ENCODE assay signal across 1 cellular context in the genomic region with DNA sequence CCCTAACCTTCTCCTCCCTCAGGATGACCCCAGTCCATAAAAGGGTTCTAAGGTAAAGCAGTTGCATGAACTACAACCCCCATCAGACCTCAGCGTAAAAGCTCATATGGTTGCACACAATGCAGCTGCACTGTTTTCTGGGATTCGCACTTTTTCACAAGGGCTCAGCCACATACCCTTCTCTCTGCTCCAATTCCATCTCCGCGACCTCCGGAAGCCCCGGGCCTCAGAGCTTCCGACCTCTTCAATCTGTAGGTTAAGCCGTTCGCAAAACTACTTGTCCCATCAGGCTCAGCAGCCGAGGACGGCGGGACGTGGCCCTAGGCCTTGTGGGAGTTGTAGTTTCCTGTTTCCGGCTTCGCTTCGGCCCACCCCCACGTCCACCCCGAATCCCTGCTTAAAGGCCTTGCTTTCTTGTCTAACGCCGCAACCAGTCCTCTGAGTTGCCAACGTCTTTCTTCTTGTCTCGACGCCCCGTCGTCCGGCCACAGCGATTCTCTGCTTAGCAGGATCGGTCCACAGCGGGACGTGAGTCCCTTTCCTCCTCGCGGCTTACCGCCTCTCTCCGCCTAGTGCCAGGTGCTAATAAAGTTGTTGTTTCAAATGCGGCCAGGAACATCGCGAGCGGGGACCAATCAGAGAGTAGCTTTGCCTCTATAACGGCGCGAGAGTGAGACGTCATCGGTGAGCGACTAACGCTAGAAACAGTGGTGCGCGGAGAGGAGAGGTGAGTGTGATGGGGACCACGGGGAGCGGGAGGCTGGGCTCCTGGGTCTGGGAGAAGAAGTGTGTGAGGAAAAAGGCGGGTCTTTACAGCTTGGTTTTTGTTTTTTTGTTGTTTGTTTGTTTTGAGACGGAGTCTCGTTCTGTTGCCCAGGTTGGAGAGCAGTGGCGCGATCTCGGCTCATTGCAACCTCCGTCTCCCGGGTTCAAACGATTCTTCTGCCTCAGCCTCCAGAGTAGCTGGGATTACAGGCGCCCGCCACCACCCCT.
A peak's percentile ranks its signal among the peaks of the same experiment; 100 is the strongest.
TF ChIP-seq lines count a peak whose summit lies in the region.

A gene with protein sequence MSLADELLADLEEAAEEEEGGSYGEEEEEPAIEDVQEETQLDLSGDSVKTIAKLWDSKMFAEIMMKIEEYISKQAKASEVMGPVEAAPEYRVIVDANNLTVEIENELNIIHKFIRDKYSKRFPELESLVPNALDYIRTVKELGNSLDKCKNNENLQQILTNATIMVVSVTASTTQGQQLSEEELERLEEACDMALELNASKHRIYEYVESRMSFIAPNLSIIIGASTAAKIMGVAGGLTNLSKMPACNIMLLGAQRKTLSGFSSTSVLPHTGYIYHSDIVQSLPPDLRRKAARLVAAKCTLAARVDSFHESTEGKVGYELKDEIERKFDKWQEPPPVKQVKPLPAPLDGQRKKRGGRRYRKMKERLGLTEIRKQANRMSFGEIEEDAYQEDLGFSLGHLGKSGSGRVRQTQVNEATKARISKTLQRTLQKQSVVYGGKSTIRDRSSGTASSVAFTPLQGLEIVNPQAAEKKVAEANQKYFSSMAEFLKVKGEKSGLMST (plus strand): TSS at position 684 of the 993 bp plus-strand sequence. CDS start 2,525 bp downstream, outside the sequence.
A gene with protein sequence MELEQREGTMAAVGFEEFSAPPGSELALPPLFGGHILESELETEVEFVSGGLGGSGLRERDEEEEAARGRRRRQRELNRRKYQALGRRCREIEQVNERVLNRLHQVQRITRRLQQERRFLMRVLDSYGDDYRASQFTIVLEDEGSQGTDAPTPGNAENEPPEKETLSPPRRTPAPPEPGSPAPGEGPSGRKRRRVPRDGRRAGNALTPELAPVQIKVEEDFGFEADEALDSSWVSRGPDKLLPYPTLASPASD (minus strand): TSS at position 587 of the 993 bp plus-strand sequence. CDS start 388 bp downstream, at position 199.

TF ChIP-seq in HCT116, 20 proteins besides CTCF, POLR2A, EP300 and RAD21 (continued from another document):
- no peak for TF ChIP-seq CEBPB (IDR thresholded peaks at IDR 0.05; ENCODE audit: low read depth)
- TF ChIP-seq YY1 (IDR thresholded peaks at IDR 0.05; ENCODE audit: extremely low read depth, insufficient replicate concordance, low read depth, low read length), result peak; percentile 59
- TF ChIP-seq ZNF274 (IDR thresholded peaks at IDR 0.05; ENCODE audit: low read depth, low read length), result no peak
- TF ChIP-seq POLR2AphosphoS5 (IDR thresholded peaks at IDR 0.05; ENCODE audit: low read depth, low read length), result peak; percentile 84
- TF ChIP-seq TCF7L2 (IDR thresholded peaks at IDR 0.05; ENCODE audit: borderline replicate concordance, extremely low read depth, insufficient read depth, insufficient read length), result peak; percentile 75
- TF ChIP-seq ELF1 (IDR thresholded peaks at IDR 0.05; ENCODE audit: borderline replicate concordance, low read depth), result peak; percentile 69; the same call in 1 of the 2 replicates
- peak; percentile 97 for TF ChIP-seq ZFX (IDR thresholded peaks at IDR 0.05)
- peak; percentile 98 for TF ChIP-seq SP1 (IDR thresholded peaks at IDR 0.05; ENCODE audit: low read depth)
- TF ChIP-seq, protein P1, sequence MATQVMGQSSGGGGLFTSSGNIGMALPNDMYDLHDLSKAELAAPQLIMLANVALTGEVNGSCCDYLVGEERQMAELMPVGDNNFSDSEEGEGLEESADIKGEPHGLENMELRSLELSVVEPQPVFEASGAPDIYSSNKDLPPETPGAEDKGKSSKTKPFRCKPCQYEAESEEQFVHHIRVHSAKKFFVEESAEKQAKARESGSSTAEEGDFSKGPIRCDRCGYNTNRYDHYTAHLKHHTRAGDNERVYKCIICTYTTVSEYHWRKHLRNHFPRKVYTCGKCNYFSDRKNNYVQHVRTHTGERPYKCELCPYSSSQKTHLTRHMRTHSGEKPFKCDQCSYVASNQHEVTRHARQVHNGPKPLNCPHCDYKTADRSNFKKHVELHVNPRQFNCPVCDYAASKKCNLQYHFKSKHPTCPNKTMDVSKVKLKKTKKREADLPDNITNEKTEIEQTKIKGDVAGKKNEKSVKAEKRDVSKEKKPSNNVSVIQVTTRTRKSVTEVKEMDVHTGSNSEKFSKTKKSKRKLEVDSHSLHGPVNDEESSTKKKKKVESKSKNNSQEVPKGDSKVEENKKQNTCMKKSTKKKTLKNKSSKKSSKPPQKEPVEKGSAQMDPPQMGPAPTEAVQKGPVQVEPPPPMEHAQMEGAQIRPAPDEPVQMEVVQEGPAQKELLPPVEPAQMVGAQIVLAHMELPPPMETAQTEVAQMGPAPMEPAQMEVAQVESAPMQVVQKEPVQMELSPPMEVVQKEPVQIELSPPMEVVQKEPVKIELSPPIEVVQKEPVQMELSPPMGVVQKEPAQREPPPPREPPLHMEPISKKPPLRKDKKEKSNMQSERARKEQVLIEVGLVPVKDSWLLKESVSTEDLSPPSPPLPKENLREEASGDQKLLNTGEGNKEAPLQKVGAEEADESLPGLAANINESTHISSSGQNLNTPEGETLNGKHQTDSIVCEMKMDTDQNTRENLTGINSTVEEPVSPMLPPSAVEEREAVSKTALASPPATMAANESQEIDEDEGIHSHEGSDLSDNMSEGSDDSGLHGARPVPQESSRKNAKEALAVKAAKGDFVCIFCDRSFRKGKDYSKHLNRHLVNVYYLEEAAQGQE (IDR thresholded peaks at IDR 0.05; ENCODE audit: low read depth), result no peak
- TF ChIP-seq FOSL1 (IDR thresholded peaks at IDR 0.05; ENCODE audit: low read depth), result no peak
- TF ChIP-seq, protein P2, sequence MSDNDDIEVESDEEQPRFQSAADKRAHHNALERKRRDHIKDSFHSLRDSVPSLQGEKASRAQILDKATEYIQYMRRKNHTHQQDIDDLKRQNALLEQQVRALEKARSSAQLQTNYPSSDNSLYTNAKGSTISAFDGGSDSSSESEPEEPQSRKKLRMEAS (IDR thresholded peaks at IDR 0.05), result peak; percentile 81
- no peak for TF ChIP-seq EZH2 (IDR thresholded peaks at IDR 0.05)
- TF ChIP-seq JUND (IDR thresholded peaks at IDR 0.05), result no peak
